Comparison of ENCODE assay signal across 14 cellular contexts in genomic region chr3:159185443-159186050, GRCh38.
DNase-seq lines count a peak whose midpoint lies in the region; ATAC-seq lines count a peak whose summit lies in the region.
"Had no signal": no experiment of that assay in that cellular context is flagged by ENCODE, and none has a peak within 500 bp of the region (broad histone marks: within the 10 kb centered on the region; RNA-seq: fewer than 3 reads in every experiment).

No MANE protein-coding gene starts in this region.

- no peak overlapping the region for H3K4me3 ChIP-seq in right cardiac atrium (ENCODE audit: low read length)
- H3K4me3 ChIP-seq: adrenal gland had no signal

- DNase-seq in left ventricle myocardium superior (no peak), right cardiac atrium (no peak), NCI-H446 (lab: John Stamatoyannopoulos, UW) (no peak), dermis blood vessel endothelial cell (no peak), NCI-H69 (lab: John Stamatoyannopoulos, UW) (no peak)
- no peak for DNase-seq in activated CD8-positive, alpha-beta memory T cell treated with anti-CD3 and anti-CD28 coated beads, Interleukin-2, amount 50 U/mL, for 4 hours
- DNase-seq: activated CD4-positive, alpha-beta T cell treated with anti-CD3 and anti-CD28 coated beads, Interleukin-2, amount 10 ng/mL, durations not matched to agents 24 days and 14 days; adrenal gland had no signal

- H3K36me3 Mint-ChIP-seq in IgD-negative memory B cell: peaks cover 4% of the 10 kb centered on the region

- H3K9me3 Mint-ChIP-seq in IgD-negative memory B cell: peaks cover 0 to 1% (median 0%) of the 10 kb centered on the region in 3 donors
- H3K9me3 Mint-ChIP-seq: activated CD4-positive, alpha-beta T cell treated with anti-CD3 and anti-CD28 coated beads, Interleukin-2, amount 10 ng/mL, durations not matched to agents 24 days and 14 days had no signal

- intact Hi-C loops in left ventricle myocardium superior (cut with micrococcal nuclease) (no loop called here), right cardiac atrium (cut with DNase I) (no loop called here)

- H3K4me3 Mint-ChIP-seq in IgD-negative memory B cell: peak overlapping the region; percentile 6 to 93 (median 50)
- H3K4me3 Mint-ChIP-seq: activated CD4-positive, alpha-beta T cell treated with anti-CD3 and anti-CD28 coated beads, Interleukin-2, amount 10 ng/mL, durations not matched to agents 24 days and 14 days had no signal

- H3K27ac Mint-ChIP-seq in IgD-negative memory B cell: peak overlapping the region in 2 of 3 donors; percentile 5 to 17
- H3K27ac Mint-ChIP-seq: activated CD4-positive, alpha-beta T cell treated with anti-CD3 and anti-CD28 coated beads, Interleukin-2, amount 10 ng/mL, durations not matched to agents 24 days and 14 days; progenitor cell of endocrine pancreas had no signal

- no peaks in the 10 kb centered on the region for H3K27me3 Mint-ChIP-seq in IgD-negative memory B cell
- H3K27me3 Mint-ChIP-seq: activated CD4-positive, alpha-beta T cell treated with anti-CD3 and anti-CD28 coated beads, Interleukin-2, amount 10 ng/mL, durations not matched to agents 24 days and 14 days had no signal

- ATAC-seq in left ventricle myocardium superior (peak; percentile 21), right cardiac atrium (no peak), HG02798 (IDR thresholded peaks at IDR 0.05; ENCODE audit: poor library complexity, unreplicated experiment) (peak; percentile 64)
- ATAC-seq: Panc1 had no signal

- WGBS in right cardiac atrium: 62% methylated on average over 2 of the region's 2 CpGs

- no peak overlapping the region for H3K27ac ChIP-seq in right cardiac atrium (ENCODE audit: low read length)
- H3K27ac ChIP-seq: 22Rv1, adrenal gland, epithelial cell of prostate had no signal

- H3K27me3 ChIP-seq in right cardiac atrium (ENCODE audit: control insufficient read depth, insufficient read depth): no peaks in the 10 kb centered on the region
- H3K27me3 ChIP-seq: adrenal gland had no signal

- H3K4me1 Mint-ChIP-seq in IgD-negative memory B cell: peaks cover 19 to 32% (median 27%) of the 10 kb centered on the region in 3 donors
- H3K4me1 Mint-ChIP-seq: activated CD4-positive, alpha-beta T cell treated with anti-CD3 and anti-CD28 coated beads, Interleukin-2, amount 10 ng/mL, durations not matched to agents 24 days and 14 days had no signal

- H3K4me1 ChIP-seq in right cardiac atrium (ENCODE audit: control insufficient read depth, insufficient read depth, low read length): peaks cover 2% of the 10 kb centered on the region

- no peaks in the 10 kb centered on the region for H3K9me3 ChIP-seq in right cardiac atrium (ENCODE audit: control insufficient read depth, low read length)
- H3K9me3 ChIP-seq: adrenal gland had no signal

Comparison
In these comparisons a context has a peak if more than half of its experiments do, and no peak if none do; other contexts are left out.
1. ATAC-seq: peak in left ventricle myocardium superior (single experiment) and HG02798 (single experiment); none in right cardiac atrium (0 of 2).